8 cellular contexts compared by ENCODE assay signal in genomic region chr6:167699141-167700036, GRCh38.
DNase-seq lines count a peak whose midpoint lies in the region; ATAC-seq and TF ChIP-seq lines count a peak whose summit lies in the region.

No MANE protein-coding gene starts in this region.

- POLR2A ChIA-PET in HEK293T (lab: Yijun Ruan, JAX) = no interaction called here

- peaks cover 33 to 39% of the 10 kb centered on the region in 2 donors for H3K27me3 Mint-ChIP-seq in natural killer cell (ENCODE audit: low read depth in 2 of 2)

- H3K4me3 Mint-ChIP-seq in natural killer cell = peak overlapping the region; percentile 59

- TF ChIP-seq CTCF in dorsolateral prefrontal cortex (IDR thresholded peaks at IDR 0.05 in 54 of 56, conservative IDR thresholded peaks at IDR 0.05 in 2 of 56; ENCODE audit: low read depth in 1 of 56, partially characterized antibody in 56 of 56) (no peak), natural killer cell (IDR thresholded peaks at IDR 0.05) (no peak), thoracic aorta (IDR thresholded peaks at IDR 0.05) (no peak)

- H3K27ac ChIP-seq in dorsolateral prefrontal cortex = peak overlapping the region in 48 of 59 donors; percentile 2 to 87 (median 62)
- H3K27ac ChIP-seq in thoracic aorta = peak overlapping the region in 1 of 2 donors; percentile 29

- peak overlapping the region in 1 of 2 donors; percentile 72 for H3K27ac Mint-ChIP-seq in natural killer cell

- peaks cover 7% of the 10 kb centered on the region for H3K36me3 Mint-ChIP-seq in natural killer cell

- H3K9me3 ChIP-seq in thoracic aorta = no peaks in the 10 kb centered on the region

- H3K4me3 ChIP-seq in dorsolateral prefrontal cortex = peak overlapping the region in 9 of 59 donors; percentile 1 to 35 (median 9)
- H3K4me3 ChIP-seq in thoracic aorta = peak overlapping the region; percentile 43

- no peaks in the 10 kb centered on the region for H3K36me3 ChIP-seq in thoracic aorta

- peaks cover 0 to 2% (median 0%) of the 10 kb centered on the region in 45 donors for H3K27me3 ChIP-seq in dorsolateral prefrontal cortex
- H3K27me3 ChIP-seq in thoracic aorta (replicated peaks; ENCODE audit: insufficient read depth) = no peaks in the 10 kb centered on the region

- peaks cover 0 to 5% of the 10 kb centered on the region in 2 donors for H3K4me1 ChIP-seq in thoracic aorta (ENCODE audit: control insufficient read depth in 1 of 2, low read depth in 2 of 2)

- H3K4me1 Mint-ChIP-seq in natural killer cell = peaks cover 15 to 18% of the 10 kb centered on the region in 2 donors

- ATAC-seq in GM19372 (IDR thresholded peaks at IDR 0.05; ENCODE audit: low read depth, unreplicated experiment) (peak; percentile 92), HG03378 (IDR thresholded peaks at IDR 0.05; ENCODE audit: unreplicated experiment) (peak; percentile 94), natural killer cell (peak; percentile 31 to 63 (median 40)), thoracic aorta (ENCODE audit: insufficient number of reproducible peaks, low FRiP score, low read depth) (peak; percentile 52)
- ATAC-seq in activated CD4-positive, CD25-positive, alpha-beta regulatory T cell treated with anti-CD3 and anti-CD28 coated beads, Interleukin-2, amount 50 U/mL, for 24 hours = peak; percentile 73 to 80

- DNase-seq in dorsolateral prefrontal cortex = peak in 1 of 10 donors; percentile 30
- no peak for DNase-seq in natural killer cell
- no peak for DNase-seq in thoracic aorta (ENCODE audit: low spot score)
- no peak for DNase-seq in NCI-H69 (lab: John Stamatoyannopoulos, UW)
- DNase-seq in HEK293T (ENCODE audit: extremely low spot score) = no peak

- H3K9me3 Mint-ChIP-seq in natural killer cell = no peaks in the 10 kb centered on the region

- intact Hi-C loops in dorsolateral prefrontal cortex (cut with DNase I) (no loop called here), natural killer cell (cut with micrococcal nuclease) (no loop called here)

- CTCF ChIA-PET in HEK293T (lab: Yijun Ruan, JAX) = interaction anchor here (1.0 kb wide), 1 partner anchor 9 kb away, joined by 3 read pairs; no protein-coding TSS in a partner anchor

TF ChIP-seq in HEK293T, 16 proteins besides CTCF, POLR2A, EP300 and RAD21:
- no peak for TF ChIP-seq NFRKB (IDR thresholded peaks at IDR 0.05)
- no peak for TF ChIP-seq CTBP1 (IDR thresholded peaks at IDR 0.05; ENCODE audit: borderline replicate concordance)
- TF ChIP-seq HDGF (IDR thresholded peaks at IDR 0.05; ENCODE audit: borderline replicate concordance) = no peak
- no peak for TF ChIP-seq L3MBTL2 (conservative IDR thresholded peaks at IDR 0.05)
- no peak for TF ChIP-seq FOXM1 (IDR thresholded peaks at IDR 0.05; ENCODE audit: borderline replicate concordance)
- TF ChIP-seq ARNT (IDR thresholded peaks at IDR 0.05) = no peak
- TF ChIP-seq FOXA1 (IDR thresholded peaks at IDR 0.05) = no peak
- no peak for TF ChIP-seq TARDBP (IDR thresholded peaks at IDR 0.05)
- no peak for TF ChIP-seq PKNOX1 (IDR thresholded peaks at IDR 0.05)
- TF ChIP-seq ZNF384 (IDR thresholded peaks at IDR 0.05) = no peak
- no peak for TF ChIP-seq BHLHE40 (IDR thresholded peaks at IDR 0.05; ENCODE audit: borderline replicate concordance)

Comparison
In these comparisons a context has a peak if more than half of its experiments do, and no peak if none do; other contexts are left out.
1. ATAC-seq: peak in every context shown above with its lines; median percentile 94 in HG03378; 92 in GM19372; 76 in activated CD4-positive, CD25-positive, alpha-beta regulatory T cell treated with anti-CD3 and anti-CD28 coated beads, Interleukin-2, amount 50 U/mL, for 24 hours; 52 in thoracic aorta; 40 in natural killer cell.